ENCODE assay signal across 26 cellular contexts in genomic region chr13:81138353-81138995, GRCh38.
"Had no signal": no experiment of that assay in that cellular context is flagged by ENCODE, and none has a peak within 500 bp of the region (broad histone marks: within the 10 kb centered on the region; RNA-seq: fewer than 3 reads in every experiment).

No MANE protein-coding gene starts in this region.

- ATAC-seq: activated T-cell treated with anti-CD3 and anti-CD28 coated beads, Interleukin-2, amount 50 U/mL, for 72 hours had no signal

- DNase-seq: activated CD4-positive, alpha-beta memory T cell treated with anti-CD3 and anti-CD28 coated beads, Interleukin-2, amount 10 ng/mL, durations not matched to agents 7 days and 5 days; activated CD4-positive, alpha-beta T cell treated with anti-CD3 and anti-CD28 coated beads, Interleukin-2, amount 50 U/mL, for 1 hour; activated CD4-positive, CD25-positive, alpha-beta regulatory T cell; activated CD8-positive, alpha-beta memory T cell treated with anti-CD3 and anti-CD28 coated beads, Interleukin-2, amount 50 U/mL, for 4 hours; activated gamma-delta T cell treated with Interleukin-2 at 50 U/mL for 16 hours; activated naive CD4-positive, alpha-beta T cell treated with anti-CD3 and anti-CD28 coated beads, Interleukin-2, amount 10 ng/mL, durations not matched to agents 7 days and 5 days; activated naive CD8-positive, alpha-beta T cell treated with anti-CD3 and anti-CD28 coated beads for 36 hours; activated T-cell treated with anti-CD3 and anti-CD28 coated beads, Interleukin-2, amount 50 U/mL, for 72 hours; adrenal gland; anterior cingulate cortex; caudate nucleus; MG63; MV-4-11; NCI-H1105; NCI-H1436; NCI-H1694 treated with DMSO at 0.1 percent for 48 hours; NCI-H2029 treated with DMSO at 0.1 percent for 48 hours; NCI-H510A treated with DMSO at 0.1 percent for 48 hours; NCI-H69; PC-9; SHP77 treated with DMSO at 0.1 percent for 48 hours; T-helper 1 cell had no signal

- H3K27ac Mint-ChIP-seq: activated CD4-positive, alpha-beta memory T cell treated with anti-CD3 and anti-CD28 coated beads, Interleukin-2, amount 10 ng/mL, durations not matched to agents 7 days and 5 days; activated naive CD4-positive, alpha-beta T cell treated with anti-CD3 and anti-CD28 coated beads, Interleukin-2, amount 10 ng/mL, durations not matched to agents 7 days and 5 days; activated naive CD8-positive, alpha-beta T cell treated with anti-CD3 and anti-CD28 coated beads for 36 hours; activated T-cell treated with anti-CD3 and anti-CD28 coated beads, Interleukin-2, amount 50 U/mL, for 72 hours; activated T-helper 2 cell treated with anti-CD3 and anti-CD28 coated beads, Interferon-gamma antibody, Interleukin-2, Interleukin-4, amounts not matched to agents 10 μg/mL and 5 μg/mL and 100 μg/mL, durations not matched to agents 14 hours and 24 hours and 36 hours had no signal

- H3K36me3 ChIP-seq: adrenal gland, breast epithelium, MG63 had no signal

- H3K4me3 ChIP-seq: adrenal gland, breast epithelium, MG63, PC-9, SK-N-MC had no signal

- H3K27me3 Mint-ChIP-seq: activated CD4-positive, alpha-beta memory T cell treated with anti-CD3 and anti-CD28 coated beads, Interleukin-2, amount 10 ng/mL, durations not matched to agents 7 days and 5 days; activated naive CD4-positive, alpha-beta T cell treated with anti-CD3 and anti-CD28 coated beads, Interleukin-2, amount 10 ng/mL, durations not matched to agents 7 days and 5 days; activated naive CD8-positive, alpha-beta T cell treated with anti-CD3 and anti-CD28 coated beads for 36 hours had no signal

- H3K4me3 Mint-ChIP-seq: activated CD4-positive, alpha-beta memory T cell treated with anti-CD3 and anti-CD28 coated beads, Interleukin-2, amount 10 ng/mL, durations not matched to agents 7 days and 5 days; activated naive CD4-positive, alpha-beta T cell treated with anti-CD3 and anti-CD28 coated beads, Interleukin-2, amount 10 ng/mL, durations not matched to agents 7 days and 5 days; activated naive CD8-positive, alpha-beta T cell treated with anti-CD3 and anti-CD28 coated beads for 36 hours; activated T-cell treated with anti-CD3 and anti-CD28 coated beads, Interleukin-2, amount 50 U/mL, for 72 hours had no signal

- H3K4me1 ChIP-seq: adrenal gland, breast epithelium had no signal

- H3K4me2 ChIP-seq: PC-9 had no signal

- H3K9me3 Mint-ChIP-seq: activated CD4-positive, alpha-beta memory T cell treated with anti-CD3 and anti-CD28 coated beads, Interleukin-2, amount 10 ng/mL, durations not matched to agents 7 days and 5 days; activated naive CD4-positive, alpha-beta T cell treated with anti-CD3 and anti-CD28 coated beads, Interleukin-2, amount 10 ng/mL, durations not matched to agents 7 days and 5 days; activated naive CD8-positive, alpha-beta T cell treated with anti-CD3 and anti-CD28 coated beads for 36 hours had no signal

- H2AFZ ChIP-seq: PC-9 had no signal

- H3K9me3 ChIP-seq: adrenal gland, breast epithelium, MG63 had no signal

- H3K36me3 Mint-ChIP-seq: activated naive CD4-positive, alpha-beta T cell treated with anti-CD3 and anti-CD28 coated beads, Interleukin-2, amount 10 ng/mL, durations not matched to agents 7 days and 5 days; activated naive CD8-positive, alpha-beta T cell treated with anti-CD3 and anti-CD28 coated beads for 36 hours had no signal

- H3K27me3 ChIP-seq: adrenal gland, breast epithelium, MG63 had no signal

- H3K4me1 Mint-ChIP-seq: activated CD4-positive, alpha-beta memory T cell treated with anti-CD3 and anti-CD28 coated beads, Interleukin-2, amount 10 ng/mL, durations not matched to agents 7 days and 5 days; activated naive CD4-positive, alpha-beta T cell treated with anti-CD3 and anti-CD28 coated beads, Interleukin-2, amount 10 ng/mL, durations not matched to agents 7 days and 5 days; activated naive CD8-positive, alpha-beta T cell treated with anti-CD3 and anti-CD28 coated beads for 36 hours had no signal

- H3K27ac ChIP-seq: adrenal gland, breast epithelium, PC-9, SK-N-MC, VCaP had no signal
